In the genomic region with DNA sequence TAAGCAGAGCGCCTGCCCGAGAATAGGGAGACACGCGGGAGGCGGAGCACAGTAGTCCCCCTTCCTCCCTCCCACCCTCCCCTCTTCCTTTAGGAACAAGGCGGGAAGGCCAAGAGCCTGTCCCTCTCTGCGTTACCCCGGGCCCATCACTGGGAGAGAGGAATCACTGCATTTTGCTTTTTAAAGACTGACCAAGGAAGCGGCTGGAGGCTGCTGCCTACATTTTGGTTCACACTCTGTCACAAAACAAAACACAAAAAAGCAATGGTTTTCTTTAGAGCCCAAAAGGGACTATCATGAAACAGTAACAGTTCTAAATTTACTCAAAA, we compare ENCODE assay signal across 10 cellular contexts. TPM values are rescaled to one million over a fixed set of nuclear protein-coding genes. Genes with fewer than 3 reads are reported as not detected.
DNase-seq lines count a peak whose midpoint lies in the region; ATAC-seq and TF ChIP-seq lines count a peak whose summit lies in the region.
"Had no signal": no experiment of that assay in that cellular context is flagged by ENCODE, and none has a peak within 500 bp of the region (broad histone marks: within the 10 kb centered on the region; RNA-seq: fewer than 3 reads in every experiment).

No MANE protein-coding gene starts in this region.

- H4K20me1 ChIP-seq in GM23248 (ENCODE audit: insufficient read depth), result no peaks in the 10 kb centered on the region

- no peak overlapping the region for H3K9ac ChIP-seq in GM23248

- no peaks in the 10 kb centered on the region for H3K27me3 ChIP-seq in effector memory CD4-positive, alpha-beta T cell (replicated peaks; ENCODE audit: control insufficient read depth, insufficient read depth, low read length, poor library complexity, severe bottlenecking)
- no peaks in the 10 kb centered on the region for H3K27me3 ChIP-seq in thoracic aorta (replicated peaks; ENCODE audit: insufficient read depth)
- H3K27me3 ChIP-seq in GM23248 (replicated peaks; ENCODE audit: insufficient read depth), result no peaks in the 10 kb centered on the region

- H3K9me3 Mint-ChIP-seq in activated T-cell treated with anti-CD3 and anti-CD28 coated beads, Interleukin-2, amount 50 U/mL, for 4 hours, result no peaks in the 10 kb centered on the region
- H3K9me3 Mint-ChIP-seq: activated T-cell treated with anti-CD3 and anti-CD28 coated beads, Interleukin-2, amount 50 U/mL, for 72 hours had no signal

- no peaks in the 10 kb centered on the region for H3K9me2 ChIP-seq in GM23248 (ENCODE audit: insufficient read depth)

- H3F3A ChIP-seq in GM23248 (ENCODE audit: insufficient read depth), result no peaks in the 10 kb centered on the region

- peaks cover 23% of the 10 kb centered on the region for H3K36me3 ChIP-seq in effector memory CD4-positive, alpha-beta T cell (ENCODE audit: control insufficient read depth, insufficient read depth, low read length)
- H3K36me3 ChIP-seq in thoracic aorta (no peaks in the 10 kb centered on the region), GM23248 (ENCODE audit: low read depth) (peaks cover 10% of the 10 kb centered on the region)

- H3K4me3 Mint-ChIP-seq in activated T-cell treated with anti-CD3 and anti-CD28 coated beads, Interleukin-2, amount 50 U/mL, for 4 hours, result peak overlapping the region; percentile 51

- H3K27me3 Mint-ChIP-seq in activated T-cell treated with anti-CD3 and anti-CD28 coated beads, Interleukin-2, amount 50 U/mL, for 4 hours (ENCODE audit: low read depth), result no peaks in the 10 kb centered on the region

- no peak overlapping the region for H2AFZ ChIP-seq in GM23248

- H3K36me3 Mint-ChIP-seq in activated T-cell treated with anti-CD3 and anti-CD28 coated beads, Interleukin-2, amount 50 U/mL, for 4 hours (ENCODE audit: insufficient read depth), result peaks cover 8% of the 10 kb centered on the region

- in situ Hi-C loops in GM23248 (cut with MboI), result no loop called here

- peak; percentile 28 for TF ChIP-seq CTCF in thoracic aorta (IDR thresholded peaks at IDR 0.05)

- peaks cover 2% of the 10 kb centered on the region for H3K4me1 ChIP-seq in effector memory CD4-positive, alpha-beta T cell (ENCODE audit: control insufficient read depth, insufficient read depth, low read length, poor library complexity, severe bottlenecking)
- no peaks in the 10 kb centered on the region for H3K4me1 ChIP-seq in thoracic aorta (ENCODE audit: control insufficient read depth in 1 of 2, low read depth in 2 of 2)
- no peaks in the 10 kb centered on the region for H3K4me1 ChIP-seq in GM23248 (ENCODE audit: insufficient read depth)

- ATAC-seq in activated T-cell treated with anti-CD3 and anti-CD28 coated beads, Interleukin-2, amount 50 U/mL, for 4 hours, result peak in 1 of 2 donors; percentile 12
- peak; percentile 11 for ATAC-seq in HG03457 (IDR thresholded peaks at IDR 0.05; ENCODE audit: unreplicated experiment)
- no peak for ATAC-seq in thoracic aorta (ENCODE audit: insufficient number of reproducible peaks, low FRiP score, low read depth)
- ATAC-seq in GM21786 (IDR thresholded peaks at IDR 0.05; ENCODE audit: unreplicated experiment), result no peak
- no peak for ATAC-seq in GM21367 (IDR thresholded peaks at IDR 0.05; ENCODE audit: unreplicated experiment)

- 40 to 43% methylated on average over 6 to 9 of the region's 9 CpGs for WGBS in GM23248 (ENCODE audit: low coverage in 1 of 2, low lambda C conversion rate in 2 of 2, missing lambda C conversion rate in 2 of 2), 2 experiments

- peaks cover 37% of the 10 kb centered on the region for H3K79me2 ChIP-seq in GM23248 (ENCODE audit: insufficient read depth)

- peak overlapping the region; percentile 4 for H3K27ac ChIP-seq in effector memory CD4-positive, alpha-beta T cell (ENCODE audit: insufficient read depth, low read length, poor library complexity, severe bottlenecking)
- H3K27ac ChIP-seq in thoracic aorta (no peak overlapping the region), GM23248 (no peak overlapping the region)

- peaks cover 5% of the 10 kb centered on the region for H3K4me1 Mint-ChIP-seq in activated T-cell treated with anti-CD3 and anti-CD28 coated beads, Interleukin-2, amount 50 U/mL, for 4 hours (ENCODE audit: low read depth)

- no peak for DNase-seq in activated T-cell treated with anti-CD3 and anti-CD28 coated beads, Interleukin-2, amount 50 U/mL, for 4 hours
- DNase-seq in activated T-cell treated with anti-CD3 and anti-CD28 coated beads for 4 hours, result no peak
- no peak for DNase-seq in effector memory CD4-positive, alpha-beta T cell
- DNase-seq in thoracic aorta (ENCODE audit: low spot score), result no peak
- DNase-seq in GM23248, result no peak
- DNase-seq: SIG-M5 had no signal

- H3K4me3 ChIP-seq in effector memory CD4-positive, alpha-beta T cell (ENCODE audit: insufficient read depth, low read depth, low read length, poor library complexity, severe bottlenecking), result peak overlapping the region; percentile 60
- H3K4me3 ChIP-seq in thoracic aorta (peak overlapping the region; percentile 74), GM23248 (no peak overlapping the region)

- H3K9me3 ChIP-seq in effector memory CD4-positive, alpha-beta T cell (ENCODE audit: control insufficient read depth, low read length), result no peaks in the 10 kb centered on the region
- H3K9me3 ChIP-seq in thoracic aorta (no peaks in the 10 kb centered on the region), GM23248 (ENCODE audit: low read depth) (no peaks in the 10 kb centered on the region)

- H3K4me2 ChIP-seq in GM23248 (ENCODE audit: unreplicated experiment), result no peak overlapping the region

RNA-seq across cellular contexts. Expression of a gene that starts 19.8 kb away (rescaled TPM):
- total RNA-seq in activated T-cell treated with anti-CD3 and anti-CD28 coated beads, Interleukin-2, amount 50 U/mL, for 4 hours, result 10 to 100 TPM; 12.2 to 13.4 (median 12.7) TPM
- total RNA-seq in thoracic aorta, result 10 to 100 TPM; 27.3 to 27.9 TPM
- 45.5 and 46.9 TPM in 2 replicates for total RNA-seq in GM23248 (2014; rRNA removed; shearing (Covaris generic))
- polyA plus RNA-seq in GM23248 (2016; fragmentation: Nextera tagmentation; extraction: Ambion mirVana), result 28.9 and 30.1 TPM in 2 replicates

RNA-seq across cellular contexts. Expression of a gene that starts 52.7 kb away (rescaled TPM):
- 1,000 to 10,000 TPM; 2,485 to 2,586 (median 2,511) TPM for total RNA-seq in activated T-cell treated with anti-CD3 and anti-CD28 coated beads, Interleukin-2, amount 50 U/mL, for 4 hours
- total RNA-seq in thoracic aorta, result 100 to 1,000 TPM; 120 to 168 TPM
- total RNA-seq in GM23248 (2014; rRNA removed; shearing (Covaris generic)), result 389 and 541 TPM in 2 replicates
- polyA plus RNA-seq in GM23248 (2016; fragmentation: Nextera tagmentation; extraction: Ambion mirVana), result 1,090 and 1,115 TPM in 2 replicates
